1 cellular context compared by ENCODE assay signal in genomic region chr11:78226684-78227680, GRCh38.
TF ChIP-seq lines count a peak whose summit lies in the region.

No MANE protein-coding gene starts in this region.

TF ChIP-seq in IMR-90, 13 proteins besides CTCF, POLR2A, EP300 and RAD21:
- TF ChIP-seq MAFK (IDR thresholded peaks at IDR 0.05; ENCODE audit: low read depth, low read length) (no peak), CEBPB (IDR thresholded peaks at IDR 0.05; ENCODE audit: low read depth, low read length) (no peak), MXI1 (IDR thresholded peaks at IDR 0.05; ENCODE audit: borderline replicate concordance, low read depth, low read length) (no peak), CHD1 (IDR thresholded peaks at IDR 0.05; ENCODE audit: low read depth, low read length) (no peak)
TF ChIP-seq in IMR-90: peak in this region for 0.
